ENCODE assay signal across 2 cellular contexts in genomic region chr6:7041511-7042026, GRCh38.
TF ChIP-seq lines count a peak whose summit lies in the region.

No MANE protein-coding gene starts in this region.

TF ChIP-seq in SK-N-SH, 30 proteins besides CTCF, POLR2A, EP300 and RAD21 (continued from another document):
- no peak for TF ChIP-seq REST (IDR thresholded peaks at IDR 0.05; ENCODE audit: low read depth, low read length)
- no peak for TF ChIP-seq JUND (IDR thresholded peaks at IDR 0.05)
- TF ChIP-seq CHD2 (IDR thresholded peaks at IDR 0.05; ENCODE audit: low read length, partially characterized antibody): no peak
- TF ChIP-seq GABPA (IDR thresholded peaks at IDR 0.05; ENCODE audit: low read depth): no peak
- no peak for TF ChIP-seq SMC3 (IDR thresholded peaks at IDR 0.05; ENCODE audit: low read depth, low read length)
- TF ChIP-seq TEAD4 (IDR thresholded peaks at IDR 0.05; ENCODE audit: borderline replicate concordance, insufficient read depth): no peak
- TF ChIP-seq USF1 (IDR thresholded peaks at IDR 0.05; ENCODE audit: borderline replicate concordance, low read depth): no peak
- no peak for TF ChIP-seq RCOR1 (IDR thresholded peaks at IDR 0.05; ENCODE audit: low read length)
- TF ChIP-seq POLR2AphosphoS5 (IDR thresholded peaks at IDR 0.05; ENCODE audit: low read depth, low read length): no peak
- no peak for TF ChIP-seq TAF1 (IDR thresholded peaks at IDR 0.05; ENCODE audit: borderline replicate concordance, low read depth, low read length)
- no peak for TF ChIP-seq RFX5 (IDR thresholded peaks at IDR 0.05; ENCODE audit: low read length)
- no peak for TF ChIP-seq RXRA (IDR thresholded peaks at IDR 0.05; ENCODE audit: borderline replicate concordance, low read depth)
- no peak for TF ChIP-seq TCF12 (IDR thresholded peaks at IDR 0.05)

TF ChIP-seq in SK-N-SH treated with all-trans-retinoic acid at 6 μM for 48 hours, 23 proteins besides CTCF, POLR2A, EP300 and RAD21 (continued from another document):
- TF ChIP-seq TSHZ2 (CRISPR knock-in tag; IDR thresholded peaks at IDR 0.05): no peak
- no peak for TF ChIP-seq PPARA (CRISPR knock-in tag; IDR thresholded peaks at IDR 0.05; ENCODE audit: borderline replicate concordance)
- no peak for TF ChIP-seq GLIS3 (CRISPR knock-in tag; IDR thresholded peaks at IDR 0.05)
- no peak for TF ChIP-seq ISL1 (CRISPR knock-in tag; IDR thresholded peaks at IDR 0.05)
- TF ChIP-seq PATZ1 (CRISPR knock-in tag; IDR thresholded peaks at IDR 0.05; ENCODE audit: borderline replicate concordance): no peak
- no peak for TF ChIP-seq SNAI2 (CRISPR knock-in tag; IDR thresholded peaks at IDR 0.05)
- TF ChIP-seq CSRNP3 (CRISPR knock-in tag; IDR thresholded peaks at IDR 0.05): no peak
- no peak for TF ChIP-seq ZC3H10 (CRISPR knock-in tag; IDR thresholded peaks at IDR 0.05)
- no peak for TF ChIP-seq ZNF70 (CRISPR knock-in tag; IDR thresholded peaks at IDR 0.05)
- no peak for TF ChIP-seq ZNF8 (CRISPR knock-in tag; IDR thresholded peaks at IDR 0.05)
- no peak for TF ChIP-seq RARB (CRISPR knock-in tag; IDR thresholded peaks at IDR 0.05)
- TF ChIP-seq OSR1 (CRISPR knock-in tag; IDR thresholded peaks at IDR 0.05): no peak
- TF ChIP-seq BACH2 (CRISPR knock-in tag; IDR thresholded peaks at IDR 0.05; ENCODE audit: borderline replicate concordance): no peak
- no peak for TF ChIP-seq ARNTL (CRISPR knock-in tag; IDR thresholded peaks at IDR 0.05; ENCODE audit: borderline replicate concordance, low read depth)
- TF ChIP-seq ZNF565 (CRISPR knock-in tag; conservative IDR thresholded peaks at IDR 0.05; ENCODE audit: low read depth): no peak
